In genomic region chr4:53521-53920, GRCh38 we compare ENCODE assay signal across 8 cellular contexts. TPM values are rescaled to one million over a fixed set of nuclear protein-coding genes. Genes with fewer than 3 reads are reported as not detected.
DNase-seq lines count a peak whose midpoint lies in the region; ATAC-seq and TF ChIP-seq lines count a peak whose summit lies in the region.
"Not testable (repeated sequence)": the region's sequence is repeated elsewhere in the genome, so short reads cannot be mapped to it uniquely, and the experiment has no call there.

No MANE protein-coding gene starts in this region.

- not testable (repeated sequence) for H3K27ac ChIP-seq in ACC112 (ENCODE audit: low read depth, low read length); left lung; thymus (ENCODE audit: low read depth)
- H3K27ac ChIP-seq in prostate gland: peak overlapping the region; percentile 45 to 58

- H3K36me3 Mint-ChIP-seq in central memory CD8-positive, alpha-beta T cell (ENCODE audit: insufficient read depth): not testable (repeated sequence)

- H3K4me1 ChIP-seq in ACC112 (ENCODE audit: control insufficient read depth, insufficient read depth, low read length, unreplicated experiment); left lung; prostate gland (replicated peaks); thymus (ENCODE audit: control insufficient read depth, insufficient read depth, low read length): not testable (repeated sequence)

- TF ChIP-seq POLR2A in prostate gland (IDR thresholded peaks at IDR 0.05): not testable (repeated sequence)

- not testable (repeated sequence) for H3K27ac Mint-ChIP-seq in central memory CD8-positive, alpha-beta T cell (ENCODE audit: low read depth)

- not testable (repeated sequence) for H3K27me3 ChIP-seq in ACC112 (ENCODE audit: insufficient read depth, low read length); left lung; prostate gland (replicated peaks; ENCODE audit: insufficient read depth); thymus (ENCODE audit: control insufficient read depth, insufficient read depth)

- intact Hi-C loops in left lung (cut with DNase I); prostate gland (cut with DNase I): not testable (repeated sequence)

- WGBS in prostate gland: no CpG with 5 or more reads among the region's 41 CpGs
- 20% methylated on average over 6 of the region's 41 CpGs for WGBS in thymus

- H3K79me2 ChIP-seq in ACC112 (ENCODE audit: control insufficient read depth, insufficient read depth, low read length, unreplicated experiment): not testable (repeated sequence)

- ATAC-seq in HG03108 (IDR thresholded peaks at IDR 0.05; ENCODE audit: unreplicated experiment) (peak; percentile 1), SK-N-SH treated with all-trans-retinoic acid at 6 μM for 48 hours (peak; percentile 33), left lung (peak; percentile 33)
- ATAC-seq in central memory CD8-positive, alpha-beta T cell (replicated peaks; ENCODE audit: extremely low read depth, poor library complexity, severe bottlenecking): peak; percentile 0

- H3K4me3 Mint-ChIP-seq in central memory CD8-positive, alpha-beta T cell: not testable (repeated sequence)

- H3K4me3 ChIP-seq in ACC112 (ENCODE audit: low read depth, low read length): peak overlapping the region; percentile 63
- peak overlapping the region; percentile 24 to 31 for H3K4me3 ChIP-seq in foreskin fibroblast (ENCODE audit: low read depth in 1 of 2, low read length in 2 of 2)
- peak overlapping the region in 1 of 2 donors; percentile 20 for H3K4me3 ChIP-seq in left lung
- H3K4me3 ChIP-seq in prostate gland: peak overlapping the region; percentile 25 to 34
- H3K4me3 ChIP-seq in thymus (ENCODE audit: low read length): peak overlapping the region; percentile 17

- not testable (repeated sequence) for H3K9me3 Mint-ChIP-seq in central memory CD8-positive, alpha-beta T cell

- H3K9me3 ChIP-seq in left lung; prostate gland; thymus (ENCODE audit: control insufficient read depth): not testable (repeated sequence)

- not testable (repeated sequence) for DNase-seq in central memory CD8-positive, alpha-beta T cell (ENCODE audit: low spot score in 2 of 2); foreskin fibroblast; left lung; prostate gland (ENCODE audit: low spot score)

- not testable (repeated sequence) for TF ChIP-seq CTCF in foreskin fibroblast (IDR thresholded peaks at IDR 0.05; ENCODE audit: low read depth, low read length); left lung (IDR thresholded peaks at IDR 0.05); prostate gland (IDR thresholded peaks at IDR 0.05)

- H3K36me3 ChIP-seq in ACC112 (ENCODE audit: insufficient read depth, low read length); left lung; prostate gland; thymus (ENCODE audit: control insufficient read depth, insufficient read depth): not testable (repeated sequence)

- H2AFZ ChIP-seq in ACC112 (ENCODE audit: low read length, unreplicated experiment): not testable (repeated sequence)

- H3K4me1 Mint-ChIP-seq in central memory CD8-positive, alpha-beta T cell: not testable (repeated sequence)

- H3K27me3 Mint-ChIP-seq in central memory CD8-positive, alpha-beta T cell: not testable (repeated sequence)

RNA-seq across cellular contexts. Expression of gene ZNF595, which starts 0.4 kb away (rescaled TPM):
- 10 to 100 TPM; 14.2 to 19.7 TPM for total RNA-seq in left lung
- 10 to 100 TPM; 14.1 to 83.6 TPM for total RNA-seq in prostate gland
- 10.2 TPM for polyA plus RNA-seq in thymus
